In genomic region chr10:13775786-13776780, GRCh38 we compare ENCODE assay signal across 12 cellular contexts.
DNase-seq lines count a peak whose midpoint lies in the region; ATAC-seq and TF ChIP-seq lines count a peak whose summit lies in the region.
"Had no signal": no experiment of that assay in that cellular context is flagged by ENCODE, and none has a peak within 500 bp of the region (broad histone marks: within the 10 kb centered on the region; RNA-seq: fewer than 3 reads in every experiment).

No MANE protein-coding gene starts in this region.

- no peaks in the 10 kb centered on the region for H3K36me3 Mint-ChIP-seq in activated naive CD8-positive, alpha-beta T cell treated with anti-CD3 and anti-CD28 coated beads, Interleukin-2, amount 50 U/mL, for 24 hours (ENCODE audit: low read depth)

- DNase-seq in CD1c-positive myeloid dendritic cell (ENCODE audit: extremely low spot score) (peak; percentile 37), astrocyte of the spinal cord (ENCODE audit: low read depth, low spot score) (peak; percentile 81), kidney glomerular epithelial cell (lab: John Stamatoyannopoulos, UW) (peak; percentile 11), SIG-M5 treated with dmso at 0.1 percent for 504 hours (lab: John Stamatoyannopoulos, UW; ENCODE audit: unreplicated experiment) (no peak), G401 (ENCODE audit: low spot score) (no peak)
- no peak for DNase-seq in activated naive CD8-positive, alpha-beta T cell treated with anti-CD3 and anti-CD28 coated beads, Interleukin-2, amount 50 U/mL, for 24 hours
- DNase-seq: NCI-H2029 treated with DMSO at 0.1 percent for 48 hours; stimulated activated CD4-positive, alpha-beta T cell treated with anti-CD3 and anti-CD28 coated beads, Interleukin-4, amount 100 ng/mL, for 4 hours had no signal

- H3K9me3 Mint-ChIP-seq in activated naive CD8-positive, alpha-beta T cell treated with anti-CD3 and anti-CD28 coated beads, Interleukin-2, amount 50 U/mL, for 24 hours, result no peaks in the 10 kb centered on the region

- in situ Hi-C loops in astrocyte of the spinal cord (cut with HindIII; ENCODE audit: low sequenced_read_pairs), result no loop called here
- in situ Hi-C loops in G401 (cut with HindIII; ENCODE audit: low sequenced_read_pairs), result no loop called here

- H3K27ac Mint-ChIP-seq in activated naive CD8-positive, alpha-beta T cell treated with anti-CD3 and anti-CD28 coated beads, Interleukin-2, amount 50 U/mL, for 24 hours, result no peak overlapping the region

- TF ChIP-seq CTCF in astrocyte of the spinal cord (IDR thresholded peaks at IDR 0.05; ENCODE audit: low read depth, low read length), result no peak

- H3K4me1 Mint-ChIP-seq in activated naive CD8-positive, alpha-beta T cell treated with anti-CD3 and anti-CD28 coated beads, Interleukin-2, amount 50 U/mL, for 24 hours, result no peaks in the 10 kb centered on the region

- H3K4me3 ChIP-seq in astrocyte of the spinal cord (ENCODE audit: low read depth, low read length), result no peak overlapping the region
- H3K4me3 ChIP-seq: cardiac muscle cell, lung had no signal

- no peak overlapping the region for H3K4me3 Mint-ChIP-seq in activated naive CD8-positive, alpha-beta T cell treated with anti-CD3 and anti-CD28 coated beads, Interleukin-2, amount 50 U/mL, for 24 hours

- ATAC-seq in HG03103 (IDR thresholded peaks at IDR 0.05; ENCODE audit: low read depth, unreplicated experiment) (peak; percentile 9), HG02840 (IDR thresholded peaks at IDR 0.05; ENCODE audit: low FRiP score, unreplicated experiment) (no peak)
- no peak for ATAC-seq in activated naive CD8-positive, alpha-beta T cell treated with anti-CD3 and anti-CD28 coated beads, Interleukin-2, amount 50 U/mL, for 24 hours

- H3K27me3 Mint-ChIP-seq in activated naive CD8-positive, alpha-beta T cell treated with anti-CD3 and anti-CD28 coated beads, Interleukin-2, amount 50 U/mL, for 24 hours, result peaks cover 13% of the 10 kb centered on the region

Comparison
In these comparisons a context has a peak if more than half of its experiments do, and no peak if none do; other contexts are left out.
1. DNase-seq: peak in CD1c-positive myeloid dendritic cell (single experiment), astrocyte of the spinal cord (single experiment) and kidney glomerular epithelial cell (single experiment); none in SIG-M5 treated with dmso at 0.1 percent for 504 hours (single experiment), activated naive CD8-positive, alpha-beta T cell treated with anti-CD3 and anti-CD28 coated beads, Interleukin-2, amount 50 U/mL, for 24 hours (single experiment) and G401 (single experiment).